In the genomic region with DNA sequence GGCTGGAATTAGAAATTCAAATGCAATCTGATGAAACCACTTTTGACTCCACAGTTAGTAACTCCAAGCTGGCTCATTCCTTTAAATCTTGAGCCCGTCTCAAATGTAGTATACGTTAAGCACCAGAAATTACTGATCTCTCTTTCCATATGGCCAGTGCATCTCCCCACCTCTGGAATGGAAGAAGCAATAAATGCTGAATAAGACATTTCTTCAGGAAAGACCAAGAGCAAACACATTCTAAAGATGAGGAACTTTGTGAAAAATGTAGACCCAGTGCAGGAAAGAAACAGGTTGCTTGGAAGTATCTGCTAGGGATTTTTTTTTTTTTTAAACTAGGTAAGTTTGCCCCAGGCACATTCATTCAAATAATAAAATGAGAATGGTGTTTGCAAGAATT, we compare ENCODE assay signal across 18 cellular contexts.
DNase-seq lines count a peak whose midpoint lies in the region; ATAC-seq and TF ChIP-seq lines count a peak whose summit lies in the region.
"Had no signal": no experiment of that assay in that cellular context is flagged by ENCODE, and none has a peak within 500 bp of the region (broad histone marks: within the 10 kb centered on the region; RNA-seq: fewer than 3 reads in every experiment).

No MANE protein-coding gene starts in this region.

- ATAC-seq in GM21526 (IDR thresholded peaks at IDR 0.05; ENCODE audit: low FRiP score, unreplicated experiment) (no peak), omental fat pad (ENCODE audit: low FRiP score) (no peak)

- intact Hi-C loops in Caco-2 (cut with micrococcal nuclease; ENCODE audit: unreplicated experiment): no loop called here

- H3K36me3 Mint-ChIP-seq in Caco-2 (ENCODE audit: insufficient read depth, unreplicated experiment): no peaks in the 10 kb centered on the region
- H3K36me3 Mint-ChIP-seq in H9 (ENCODE audit: insufficient read depth in 1 of 3, low read depth in 3 of 3): peaks cover 2 to 5% (median 3%) of the 10 kb centered on the region in 3 experiments; a peak in 5 of 7 replicates
- no peaks in the 10 kb centered on the region for H3K36me3 Mint-ChIP-seq in progenitor cell of endocrine pancreas (ENCODE audit: insufficient read depth)
- H3K36me3 Mint-ChIP-seq: CD4-positive, alpha-beta memory T cell; IgD-negative memory B cell had no signal

- H3K23ac ChIP-seq in H9 (ENCODE audit: insufficient read length, low read depth, low read length): no peak overlapping the region

- no peak overlapping the region for H2BK20ac ChIP-seq in H9 (ENCODE audit: low read depth, low read length, poor library complexity, severe bottlenecking)

- H3K27me3 Mint-ChIP-seq in Caco-2 (ENCODE audit: insufficient read depth, unreplicated experiment) (peaks cover 5% of the 10 kb centered on the region), H9 (ENCODE audit: low read depth) (0 out of 2 replicates have a peak, but pooled peaks cover 2% of the 10 kb centered on the region), progenitor cell of endocrine pancreas (no peaks in the 10 kb centered on the region)
- H3K27me3 Mint-ChIP-seq: IgD-negative memory B cell had no signal

- H4K20me1 ChIP-seq in H9 (ENCODE audit: control insufficient read depth, insufficient read depth, insufficient read length): no peaks in the 10 kb centered on the region

- no peaks in the 10 kb centered on the region for H3K23me2 ChIP-seq in H9 (ENCODE audit: insufficient read length, low read depth, low read length, poor library complexity, severe bottlenecking)

- no peak overlapping the region for H4K5ac ChIP-seq in H9 (ENCODE audit: insufficient read length, low read depth, low read length)

- peak overlapping the region; percentile 47 for H3K4me3 Mint-ChIP-seq in Caco-2 (ENCODE audit: unreplicated experiment)
- no peak overlapping the region for H3K4me3 Mint-ChIP-seq in H9
- no peak overlapping the region for H3K4me3 Mint-ChIP-seq in progenitor cell of endocrine pancreas (ENCODE audit: low read depth)
- H3K4me3 Mint-ChIP-seq: CD4-positive, alpha-beta memory T cell; IgD-negative memory B cell had no signal

- H3K4ac ChIP-seq in H9 (ENCODE audit: low read depth, low read length): no peak overlapping the region

- TF ChIP-seq CTCF in Caco-2 (IDR thresholded peaks at IDR 0.05; ENCODE audit: insufficient read depth in 1 of 2, low read depth in 1 of 2, low read length in 1 of 2, severe bottlenecking in 1 of 2, unreplicated experiment in 1 of 2): no peak
- no peak for TF ChIP-seq CTCF in H9 (conservative IDR thresholded peaks at IDR 0.05)
- no peak for TF ChIP-seq CTCF in progenitor cell of endocrine pancreas (IDR thresholded peaks at IDR 0.05; ENCODE audit: unreplicated experiment)
- TF ChIP-seq CTCF in omental fat pad (IDR thresholded peaks at IDR 0.05): no peak

- no peak overlapping the region for H4K91ac ChIP-seq in H9 (ENCODE audit: insufficient read length, low read depth, low read length)

- H3K27ac Mint-ChIP-seq in Caco-2 (ENCODE audit: unreplicated experiment): no peak overlapping the region
- peak overlapping the region in 1 of 3 experiments; percentile 71; a peak in 3 of 7 replicates for H3K27ac Mint-ChIP-seq in H9
- no peak overlapping the region for H3K27ac Mint-ChIP-seq in progenitor cell of endocrine pancreas
- H3K27ac Mint-ChIP-seq: CD4-positive, alpha-beta memory T cell; IgD-negative memory B cell had no signal

- CTCF ChIA-PET in Caco-2 (lab: Charles Lee): no interaction called here

- H3K4me2 ChIP-seq in H9 (ENCODE audit: insufficient read depth, insufficient read length, low read length): peak overlapping the region; percentile 22
- H3K4me2 ChIP-seq: KMS-11 had no signal

- H3K4me1 ChIP-seq in Caco-2 (no peaks in the 10 kb centered on the region), H9 (ENCODE audit: insufficient read depth, low read length) (peaks cover 8% of the 10 kb centered on the region; the same call in 1 of the 2 replicates), iPS-20b (ENCODE audit: insufficient read depth, low read length) (peaks cover 27% of the 10 kb centered on the region; the same call in 1 of the 2 replicates)
- H3K4me1 ChIP-seq: BE2C had no signal

- H3K27me3 ChIP-seq in Caco-2 (replicated peaks; ENCODE audit: control insufficient read depth, insufficient read depth, low read length): no peaks in the 10 kb centered on the region
- no peaks in the 10 kb centered on the region for H3K27me3 ChIP-seq in H9 (ENCODE audit: insufficient read depth, low read length)
- H3K27me3 ChIP-seq in iPS-20b (ENCODE audit: insufficient read depth, low read length): no peaks in the 10 kb centered on the region
- H3K27me3 ChIP-seq: BE2C had no signal

- no peaks in the 10 kb centered on the region for H3K79me1 ChIP-seq in H9 (ENCODE audit: insufficient read depth, low read depth, low read length, poor library complexity, severe bottlenecking)

- no peak overlapping the region; the same call in 1 of the 2 replicates for H3K14ac ChIP-seq in H9 (ENCODE audit: insufficient read depth, low read length)

- no peak overlapping the region for H2BK120ac ChIP-seq in H9 (ENCODE audit: low read depth, low read length, poor library complexity, severe bottlenecking)

- WGBS in H9 (ENCODE audit: extremely low coverage, insufficient read length, low lambda C conversion rate): no CpG with 5 or more reads among the region's 2 CpGs

- H3K18ac ChIP-seq in H9 (ENCODE audit: insufficient read length, low read depth, low read length): no peak overlapping the region

- H2AK5ac ChIP-seq in H9 (ENCODE audit: insufficient read length, low read length): no peak overlapping the region

- DNase-seq in Caco-2 (no peak), H9 (no peak), SK-N-MC (ENCODE audit: low read depth, low spot score) (no peak), progenitor cell of endocrine pancreas (ENCODE audit: low spot score, unreplicated experiment) (no peak), superior temporal gyrus (ENCODE audit: extremely low spot score) (no peak), omental fat pad (ENCODE audit: low spot score) (no peak)
- DNase-seq: BE2C; CD4-positive, alpha-beta memory T cell; COR-L47; DMS53; GF-D8; H7 had no signal

- POLR2A ChIA-PET in Caco-2 (lab: Charles Lee): no interaction called here

- peak overlapping the region; percentile 39 for H3K27ac ChIP-seq in H9 (ENCODE audit: insufficient read length, low read depth, low read length)
- 0 out of 2 replicates have a peak overlapping the region, but pooled peaks have one; percentile 21 for H3K27ac ChIP-seq in SK-N-MC
- no peak overlapping the region for H3K27ac ChIP-seq in iPS-20b (ENCODE audit: low read length)
- H3K27ac ChIP-seq: C4-2B, HL-60, KMS-11 had no signal

- H3K56ac ChIP-seq in H9 (ENCODE audit: insufficient read length, low read depth, low read length): no peak overlapping the region

- H3K9ac ChIP-seq in H9 (ENCODE audit: extremely low read depth, insufficient read length, low read length) (no peak overlapping the region), SK-N-MC (ENCODE audit: insufficient read length) (no peak overlapping the region), iPS-20b (ENCODE audit: low read depth, low read length) (peak overlapping the region; percentile 16; the same call in 1 of the 2 replicates)
- H3K9ac ChIP-seq: KMS-11 had no signal

- H3K4me3 ChIP-seq in Caco-2 (ENCODE audit: low read depth, low read length) (no peak overlapping the region), SK-N-MC (peak overlapping the region; percentile 69), iPS-20b (ENCODE audit: low read length) (peak overlapping the region; percentile 64)

- H3T11ph ChIP-seq in H9 (ENCODE audit: low read length): no peak overlapping the region

- H3K9me3 Mint-ChIP-seq in Caco-2 (ENCODE audit: unreplicated experiment): no peaks in the 10 kb centered on the region
- H3K9me3 Mint-ChIP-seq in H9: peaks cover 3 to 4% of the 10 kb centered on the region in 2 experiments
- no peaks in the 10 kb centered on the region for H3K9me3 Mint-ChIP-seq in progenitor cell of endocrine pancreas (ENCODE audit: low read depth)

- H4K8ac ChIP-seq in H9 (replicated peaks; ENCODE audit: insufficient read length, low read depth, low read length): no peak overlapping the region

- no peak overlapping the region for H2BK5ac ChIP-seq in H9 (ENCODE audit: insufficient read length, low read length)

- H3K4me1 Mint-ChIP-seq in Caco-2 (ENCODE audit: low read depth, unreplicated experiment): no peaks in the 10 kb centered on the region
- H3K4me1 Mint-ChIP-seq in H9: peaks cover 35 to 38% of the 10 kb centered on the region in 2 experiments
- no peaks in the 10 kb centered on the region for H3K4me1 Mint-ChIP-seq in progenitor cell of endocrine pancreas (ENCODE audit: low read depth)
- H3K4me1 Mint-ChIP-seq: CD4-positive, alpha-beta memory T cell had no signal

- no peak overlapping the region for H2BK12ac ChIP-seq in H9 (ENCODE audit: insufficient read length, low read depth, low read length)

- H3K9me3 ChIP-seq in Caco-2 (no peaks in the 10 kb centered on the region), H9 (ENCODE audit: control insufficient read depth, low read depth, low read length) (no peaks in the 10 kb centered on the region), SK-N-MC (ENCODE audit: low read depth, low read length) (no peaks in the 10 kb centered on the region), iPS-20b (ENCODE audit: insufficient read depth, low read depth, low read length) (no peaks in the 10 kb centered on the region)
- H3K9me3 ChIP-seq: BE2C had no signal

- H3K79me2 ChIP-seq in H9 (ENCODE audit: insufficient read depth, low read length): no peaks in the 10 kb centered on the region

- H3K36me3 ChIP-seq in Caco-2 (ENCODE audit: control insufficient read depth, insufficient read depth, low read length) (no peaks in the 10 kb centered on the region), SK-N-MC (ENCODE audit: insufficient read depth, low read length) (no peaks in the 10 kb centered on the region), iPS-20b (ENCODE audit: insufficient read depth, low read depth, low read length) (no peaks in the 10 kb centered on the region)
- H3K36me3 ChIP-seq: BE2C had no signal

- H2AFZ ChIP-seq in H9 (ENCODE audit: low read length): no peak overlapping the region

- no TSS peak for BruUV-seq in Caco-2 (replicated peaks; lab: Mats Ljungman, UMichigan)

- H2BK15ac ChIP-seq in H9 (ENCODE audit: low read depth, low read length): no peak overlapping the region
